In the genomic region with DNA sequence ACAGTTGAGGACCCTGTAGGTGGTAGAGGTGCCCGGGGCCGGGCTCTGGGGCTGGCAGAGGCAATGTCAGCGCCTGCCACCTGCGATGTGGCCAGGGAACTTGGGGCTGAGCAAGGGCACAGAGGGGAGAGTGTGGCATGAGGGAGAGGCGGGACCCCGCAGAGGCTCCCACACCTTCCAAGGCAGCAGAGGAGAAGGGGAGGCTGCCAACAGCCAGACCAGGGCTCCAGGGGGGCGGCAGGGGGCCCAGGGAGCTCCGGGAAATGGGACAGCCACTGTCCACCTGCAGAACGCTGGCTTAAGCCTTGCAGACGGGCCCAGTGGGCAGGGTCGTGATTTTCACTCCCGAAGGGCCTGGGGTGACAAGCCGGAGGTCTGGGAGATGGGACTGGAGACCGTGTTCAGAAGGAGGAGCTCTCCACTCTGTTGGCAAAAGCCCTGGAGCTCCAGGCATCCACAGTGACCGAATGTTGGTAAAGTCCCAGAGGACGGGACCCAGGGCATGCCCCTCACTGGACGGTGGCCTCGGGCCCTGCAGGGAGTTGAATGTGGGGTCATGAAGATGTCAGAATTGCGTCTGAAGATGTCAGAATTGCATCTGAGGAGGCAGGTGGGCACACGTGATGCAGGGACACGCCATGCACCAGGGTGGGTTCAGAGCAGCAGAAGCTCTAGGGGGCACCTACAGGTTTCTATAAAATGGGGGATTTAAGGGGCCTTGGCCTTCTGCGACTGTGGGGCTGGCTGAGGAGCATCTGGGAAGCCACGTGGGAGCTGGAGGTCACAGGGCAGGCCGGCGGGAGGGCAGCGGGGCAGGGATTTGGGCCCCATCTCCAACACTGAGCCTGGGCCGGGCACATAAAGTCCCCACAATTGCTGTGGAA, we compare ENCODE assay signal across 8 cellular contexts. TPM values are rescaled to one million over a fixed set of nuclear protein-coding genes. Genes with fewer than 3 reads are reported as not detected.
DNase-seq lines count a peak whose midpoint lies in the region; ATAC-seq, FAIRE-seq and TF ChIP-seq lines count a peak whose summit lies in the region.

No MANE protein-coding gene starts in this region.

- no peaks in the 10 kb centered on the region for H3K79me2 ChIP-seq in OCI-LY1 (ENCODE audit: insufficient read depth, low read length)

- intact Hi-C loops in colonic mucosa (cut with DNase I) (no loop called here), pancreas (cut with DNase I) (no loop called here)

- no peaks in the 10 kb centered on the region for H3K36me3 ChIP-seq in OCI-LY1 (ENCODE audit: insufficient read depth, low read length)
- H3K36me3 ChIP-seq in colonic mucosa: no peaks in the 10 kb centered on the region
- H3K36me3 ChIP-seq in pancreas: no peaks in the 10 kb centered on the region

- 74 to 82% methylated on average over 27 of the region's 27 CpGs for WGBS in pancreas, 2 donors

- H3K4me3 ChIP-seq in OCI-LY1 (ENCODE audit: low read depth, low read length, poor library complexity, severe bottlenecking) (peak overlapping the region; percentile 62), colonic mucosa (peak overlapping the region; percentile 35), pancreas (peak overlapping the region; percentile 1 to 44 (median 28))

- H3K9me3 ChIP-seq in OCI-LY1 (ENCODE audit: low read length): no peaks in the 10 kb centered on the region
- no peaks in the 10 kb centered on the region for H3K9me3 ChIP-seq in colonic mucosa
- no peaks in the 10 kb centered on the region for H3K9me3 ChIP-seq in pancreas

- no peak overlapping the region for H2AFZ ChIP-seq in OCI-LY1 (ENCODE audit: low read length)

- peaks cover 5% of the 10 kb centered on the region; the same call in 1 of the 2 replicates for H3K27me3 ChIP-seq in OCI-LY1 (ENCODE audit: insufficient read depth, low read length)
- peaks cover 4% of the 10 kb centered on the region for H3K27me3 ChIP-seq in colonic mucosa
- H3K27me3 ChIP-seq in pancreas: no peaks in the 10 kb centered on the region

- peak overlapping the region; percentile 89 for H3K27ac ChIP-seq in C4-2B
- no peak overlapping the region for H3K27ac ChIP-seq in OCI-LY1 (ENCODE audit: low read depth, low read length, poor library complexity, severe bottlenecking)
- peak overlapping the region; percentile 80 for H3K27ac ChIP-seq in colonic mucosa
- peak overlapping the region; percentile 85 to 98 (median 92) for H3K27ac ChIP-seq in pancreas

- H3K9ac ChIP-seq in OCI-LY1 (ENCODE audit: low read length) (peak overlapping the region; percentile 72; the same call in 1 of the 2 replicates), colonic mucosa (ENCODE audit: low read depth in 2 of 2, low read length in 2 of 2) (peak overlapping the region; percentile 81 to 91)

- no peaks in the 10 kb centered on the region for H4K20me1 ChIP-seq in OCI-LY1 (ENCODE audit: insufficient read depth, low read length)

- no peak for DNase-seq in colonic mucosa
- peak in 1 of 6 donors; percentile 74 for DNase-seq in pancreas
- DNase-seq in NCI-H524 treated with DMSO at 0.1 percent for 48 hours (lab: John Stamatoyannopoulos, UW): no peak
- DNase-seq in glomerular visceral epithelial cell (ENCODE audit: extremely low spot score): no peak
- no peak for DNase-seq in mesenteric fat pad (ENCODE audit: low spot score)

- ATAC-seq in pancreas (no peak), GM19023 (IDR thresholded peaks at IDR 0.05; ENCODE audit: unreplicated experiment) (no peak)

- peaks cover 30% of the 10 kb centered on the region for H3K4me1 ChIP-seq in OCI-LY1 (ENCODE audit: insufficient read depth, low read length, severe bottlenecking)
- peaks cover 21% of the 10 kb centered on the region for H3K4me1 ChIP-seq in colonic mucosa
- H3K4me1 ChIP-seq in pancreas: peaks cover 14 to 40% (median 24%) of the 10 kb centered on the region in 3 donors

- TF ChIP-seq CTCF in C4-2B (conservative IDR thresholded peaks at IDR 0.05) (no peak), OCI-LY1 (IDR thresholded peaks at IDR 0.05; ENCODE audit: low read length) (no peak), colonic mucosa (IDR thresholded peaks at IDR 0.05) (no peak), pancreas (IDR thresholded peaks at IDR 0.05) (no peak)

- FAIRE-seq in pancreas (lab: Jason Lieb, UNC): no peak

- peak overlapping the region; percentile 86 for H3K4me2 ChIP-seq in OCI-LY1 (ENCODE audit: low read length)

- H3K9me2 ChIP-seq in OCI-LY1 (ENCODE audit: low read depth, low read length): no peaks in the 10 kb centered on the region

- H3F3A ChIP-seq in OCI-LY1 (ENCODE audit: insufficient read depth, low read length): peaks cover 4% of the 10 kb centered on the region

RNA-seq across cellular contexts. Expression of a gene that starts 18.6 kb away (rescaled TPM):
- total RNA-seq in colonic mucosa (1 to 10 TPM; 4.2 to 5.0 TPM), pancreas (1 to 10 TPM in 2 of 6 donors, under 1 TPM in 4; 0.28 to 1.3 (median 0.98) TPM), mesenteric fat pad (3.2 TPM)
- polyA plus RNA-seq in pancreas: 1 to 10 TPM in 1 of 2 donors, under 1 TPM in 1; 0.70 to 1.0 TPM

RNA-seq across cellular contexts. Expression of a gene that starts 25.3 kb away (rescaled TPM):
- total RNA-seq in colonic mucosa: 100 to 1,000 TPM; 136 to 138 TPM
- total RNA-seq in pancreas: 10 to 100 TPM; 47.1 to 81.6 (median 62.5) TPM
- 100 to 1,000 TPM; 101 to 107 TPM for polyA plus RNA-seq in pancreas
- 171 TPM for total RNA-seq in mesenteric fat pad

RNA-seq across cellular contexts. Expression of a gene that starts 34.8 kb away (rescaled TPM):
- total RNA-seq in colonic mucosa (10 to 100 TPM; 29.1 to 76.3 TPM), pancreas (1 to 10 TPM in 5 of 6 donors, under 1 TPM in 1; 0.74 to 7.4 (median 1.4) TPM), mesenteric fat pad (14.6 TPM)
- 1 to 10 TPM; 1.5 to 3.3 TPM for polyA plus RNA-seq in pancreas
